Comparison of ENCODE assay signal across 20 cellular contexts in the genomic region with DNA sequence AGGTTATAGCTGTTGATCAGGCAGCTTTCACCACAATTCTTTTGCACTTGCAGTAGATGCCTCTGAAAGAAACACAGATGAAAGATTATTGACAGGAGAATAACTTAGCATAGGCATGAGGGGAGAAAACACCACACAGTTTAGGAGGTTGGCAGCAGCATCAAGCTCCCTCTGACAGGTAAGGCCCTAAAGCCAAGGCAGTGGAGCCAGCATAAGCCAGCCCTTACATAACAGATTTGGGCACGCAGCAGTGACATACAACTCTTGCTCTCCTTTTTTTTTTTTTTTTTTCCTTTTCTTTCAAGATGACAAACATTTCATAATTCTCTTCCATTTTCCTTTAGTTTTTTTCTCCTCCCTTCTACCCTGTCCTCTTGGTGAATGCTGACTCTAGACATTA.
"Had no signal": no experiment of that assay in that cellular context is flagged by ENCODE, and none has a peak within 500 bp of the region (broad histone marks: within the 10 kb centered on the region; RNA-seq: fewer than 3 reads in every experiment).

No MANE protein-coding gene starts in this region.

- ATAC-seq: gastrocnemius medialis, heart right ventricle, left cardiac atrium, left lung, left ventricle myocardium superior, lower lobe of right lung, mucosa of descending colon had no signal

- H3K27me3 ChIP-seq: dorsolateral prefrontal cortex, esophagus squamous epithelium, gastrocnemius medialis, heart right ventricle, left lung had no signal

- DNase-seq: dermis blood vessel endothelial cell; effector CD4-positive, alpha-beta T cell; effector memory CD4-positive, alpha-beta T cell; esophagus squamous epithelium; foreskin fibroblast; foreskin melanocyte; gastrocnemius medialis; glutamatergic neuron; head of caudate nucleus; heart right ventricle; hippocampal formation; left cardiac atrium; left lung; left ventricle myocardium superior; lower lobe of right lung; mesenchymal stem cell; mucosa of descending colon; naive B cell had no signal

- H3K4me1 ChIP-seq: esophagus squamous epithelium, gastrocnemius medialis, heart right ventricle, left lung, lower lobe of right lung had no signal

- H3K27ac ChIP-seq: coronary artery, esophagus squamous epithelium, gastrocnemius medialis, heart right ventricle, left lung, lower lobe of right lung had no signal

- H3K4me3 ChIP-seq: coronary artery, dorsolateral prefrontal cortex, esophagus squamous epithelium, gastrocnemius medialis, heart right ventricle, left lung, lower lobe of right lung, mucosa of descending colon had no signal

- H3K9me3 ChIP-seq: esophagus squamous epithelium, gastrocnemius medialis, left lung, lower lobe of right lung, mucosa of descending colon had no signal

- H3K36me3 ChIP-seq: esophagus squamous epithelium, gastrocnemius medialis, heart right ventricle, left lung, lower lobe of right lung had no signal
